In genomic region chr7:92304406-92304893, GRCh38 we compare ENCODE assay signal across 20 cellular contexts. TPM values are rescaled to one million over a fixed set of nuclear protein-coding genes. Genes with fewer than 3 reads are reported as not detected.
A peak's percentile ranks its signal among the peaks of the same experiment; 100 is the strongest.
DNase-seq lines count a peak whose midpoint lies in the region; FAIRE-seq and TF ChIP-seq lines count a peak whose summit lies in the region.
"Had no signal": no experiment of that assay in that cellular context is flagged by ENCODE, and none has a peak within 500 bp of the region (broad histone marks: within the 10 kb centered on the region; RNA-seq: fewer than 3 reads in every experiment).

No MANE protein-coding gene starts in this region.

- CTCF ChIA-PET in SK-N-SH (lab: Yijun Ruan, JAX) = interaction anchor here (1.3 kb wide), 1 partner anchor 11 kb away, joined by 3 read pairs; no protein-coding TSS in a partner anchor

- H2AFZ ChIP-seq in SK-N-SH (ENCODE audit: low read depth) = no peak overlapping the region

- H3K4me1 ChIP-seq in SK-N-SH (ENCODE audit: control insufficient read depth in 1 of 2, insufficient read depth in 2 of 2, low read depth in 1 of 2, low read length in 1 of 2) = peaks cover 0 to 2% of the 10 kb centered on the region in 2 experiments; a peak in 2 of 4 replicates
- H3K4me1 ChIP-seq: BLaER1 had no signal

- no peak for TF ChIP-seq RAD21 in SK-N-SH (IDR thresholded peaks at IDR 0.05; ENCODE audit: low read length)

- H3K9me3 Mint-ChIP-seq in nephron progenitor cell = no peaks in the 10 kb centered on the region
- H3K9me3 Mint-ChIP-seq: CD14-positive monocyte; CD4-positive, alpha-beta memory T cell; CD4-positive, CD25-positive, alpha-beta regulatory T cell; CD8-positive, alpha-beta memory T cell had no signal

- no peak overlapping the region for H3K4me2 ChIP-seq in SK-N-SH
- H3K4me2 ChIP-seq: BLaER1 had no signal

- H3K36me3 Mint-ChIP-seq in nephron progenitor cell (ENCODE audit: low read depth) = peaks cover 35% of the 10 kb centered on the region

- no peak for TF ChIP-seq EP300 in SK-N-SH (IDR thresholded peaks at IDR 0.05; ENCODE audit: borderline replicate concordance in 1 of 2, low read depth in 1 of 2, low read length in 1 of 2)

- no peak overlapping the region for H3K9ac ChIP-seq in SK-N-SH
- H3K9ac ChIP-seq: BLaER1 had no signal

- H3K4me1 Mint-ChIP-seq in nephron progenitor cell = no peaks in the 10 kb centered on the region
- H3K4me1 Mint-ChIP-seq: CD14-positive monocyte; CD8-positive, alpha-beta memory T cell had no signal

- no peak overlapping the region for H3K4me3 ChIP-seq in SK-N-SH (ENCODE audit: low read depth in 2 of 2, low read length in 1 of 2)
- H3K4me3 ChIP-seq: BLaER1 had no signal

- TF ChIP-seq CTCF in SK-N-SH (IDR thresholded peaks at IDR 0.05) (no peak), nephron progenitor cell (IDR thresholded peaks at IDR 0.05) (no peak)

- no peaks in the 10 kb centered on the region for H3K9me3 ChIP-seq in SK-N-SH
- H3K9me3 ChIP-seq: BE2C, BLaER1 had no signal

- peaks cover 6% of the 10 kb centered on the region for H3K79me2 ChIP-seq in SK-N-SH (ENCODE audit: insufficient read depth)

- POLR2A ChIA-PET in SK-N-SH (lab: Yijun Ruan, JAX) = no interaction called here

- WGBS in SK-N-SH (ENCODE audit: low lambda C conversion rate) = 74% methylated on average over 2 of the region's 2 CpGs

- no peaks in the 10 kb centered on the region for H4K20me1 ChIP-seq in SK-N-SH (ENCODE audit: insufficient read depth)

- peaks cover 4% of the 10 kb centered on the region for H3K27me3 Mint-ChIP-seq in nephron progenitor cell (ENCODE audit: low read depth, poor library complexity)
- H3K27me3 Mint-ChIP-seq: CD4-positive, alpha-beta memory T cell; CD4-positive, CD25-positive, alpha-beta regulatory T cell; CD8-positive, alpha-beta memory T cell had no signal

- H3K9me2 ChIP-seq in SK-N-SH = no peaks in the 10 kb centered on the region

- H3F3A ChIP-seq in SK-N-SH (replicated peaks; ENCODE audit: insufficient read depth) = peaks cover 8% of the 10 kb centered on the region

- FAIRE-seq in A204.1 (lab: Jason Lieb, UNC) = peak; percentile 16
- FAIRE-seq in frontal cortex (lab: Jason Lieb, UNC) = peak; percentile 39
- FAIRE-seq: GM12891, GM19239 had no signal

- peak; percentile 2 for DNase-seq in SK-N-SH
- DNase-seq in frontal cortex (ENCODE audit: low spot score in 2 of 2) = no peak
- DNase-seq in nephron progenitor cell = no peak
- no peak for DNase-seq in stimulated activated naive CD4-positive, alpha-beta T cell treated with Interleukin-2 at 50 U/mL for 16 hours (lab: John Stamatoyannopoulos, UW)
- DNase-seq in activated gamma-delta T cell treated with Interleukin-2 at 50 U/mL for 16 hours = no peak
- DNase-seq: ACHN; BE2C; C1 segment of cervical spinal cord; CD4-positive, alpha-beta memory T cell; CD4-positive, CD25-positive, alpha-beta regulatory T cell; CD8-positive, alpha-beta memory T cell; COR-L47; DMS79 treated with DMSO at 0.1 percent for 48 hours; GF-D8 had no signal

- H3K36me3 ChIP-seq in SK-N-SH (replicated peaks in 1 of 2; ENCODE audit: control insufficient read depth in 1 of 2, insufficient read depth in 2 of 2, low read length in 1 of 2) = peaks cover 48 to 70% of the 10 kb centered on the region in 2 experiments

- H3K4me3 Mint-ChIP-seq in nephron progenitor cell = no peak overlapping the region
- H3K4me3 Mint-ChIP-seq: CD14-positive monocyte; CD4-positive, alpha-beta memory T cell; CD4-positive, CD25-positive, alpha-beta regulatory T cell; CD8-positive, alpha-beta memory T cell had no signal

- H3K27ac ChIP-seq in SK-N-SH (ENCODE audit: low read depth in 2 of 2, low read length in 1 of 2) = no peak overlapping the region
- H3K27ac ChIP-seq: 22Rv1, BLaER1 had no signal

- H3K27ac Mint-ChIP-seq in nephron progenitor cell = no peak overlapping the region
- H3K27ac Mint-ChIP-seq: CD14-positive monocyte; CD4-positive, alpha-beta memory T cell; CD8-positive, alpha-beta memory T cell had no signal

- no peaks in the 10 kb centered on the region for H3K27me3 ChIP-seq in SK-N-SH (ENCODE audit: insufficient read depth)
- H3K27me3 ChIP-seq: BE2C, BLaER1 had no signal

TF ChIP-seq in SK-N-SH, 30 proteins besides CTCF, POLR2A, EP300 and RAD21:
- TF ChIP-seq MEF2A (IDR thresholded peaks at IDR 0.05; ENCODE audit: borderline replicate concordance, low read depth) = no peak
- no peak for TF ChIP-seq MAX (IDR thresholded peaks at IDR 0.05; ENCODE audit: low read depth)
- TF ChIP-seq IRF3 (IDR thresholded peaks at IDR 0.05; ENCODE audit: low read depth, low read length) = no peak
- TF ChIP-seq RFX5 (IDR thresholded peaks at IDR 0.05; ENCODE audit: low read length) = no peak
- TF ChIP-seq GABPA (IDR thresholded peaks at IDR 0.05; ENCODE audit: low read depth) = no peak
- no peak for TF ChIP-seq POLR2AphosphoS5 (IDR thresholded peaks at IDR 0.05; ENCODE audit: low read depth, low read length)
- TF ChIP-seq FOXJ3 (CRISPR knock-in tag; IDR thresholded peaks at IDR 0.05) = no peak
- no peak for TF ChIP-seq TEAD4 (IDR thresholded peaks at IDR 0.05; ENCODE audit: borderline replicate concordance, insufficient read depth)
- no peak for TF ChIP-seq JUND (IDR thresholded peaks at IDR 0.05)
- TF ChIP-seq TAF1 (IDR thresholded peaks at IDR 0.05; ENCODE audit: borderline replicate concordance, low read depth, low read length) = no peak
- no peak for TF ChIP-seq PBX3 (IDR thresholded peaks at IDR 0.05)
- no peak for TF ChIP-seq SMC3 (IDR thresholded peaks at IDR 0.05; ENCODE audit: low read depth, low read length)
- no peak for TF ChIP-seq RXRA (IDR thresholded peaks at IDR 0.05; ENCODE audit: borderline replicate concordance, low read depth)
- TF ChIP-seq GATA2 (CRISPR knock-in tag; IDR thresholded peaks at IDR 0.05) = no peak
TF ChIP-seq in SK-N-SH: peak in this region for 0.

RNA-seq across cellular contexts. Expression of gene ANKIB1, which starts 58.7 kb away (rescaled TPM):
- polyA plus RNA-seq in SK-N-SH (2012; rRNA removed) = 24.6 and 32.5 TPM in 2 replicates
- 28.9 and 32.4 TPM in 2 replicates for polyA plus RNA-seq in SK-N-SH (2012; cell fraction: cytosol; rRNA removed)
- 46.2 and 84.4 TPM in 2 replicates for polyA plus RNA-seq in SK-N-SH (2012; cell fraction: nucleus; rRNA removed)
- total RNA-seq in frontal cortex = 114 TPM

RNA-seq across cellular contexts. Expression of gene KRIT1, which starts 58.7 kb away (rescaled TPM):
- polyA plus RNA-seq in SK-N-SH (2012; rRNA removed) = 38.5 and 53.3 TPM in 2 replicates
- polyA plus RNA-seq in SK-N-SH (2012; cell fraction: cytosol; rRNA removed) = 41.6 and 42.8 TPM in 2 replicates
- 104 and 106 TPM in 2 replicates for polyA plus RNA-seq in SK-N-SH (2012; cell fraction: nucleus; rRNA removed)
- 92.1 TPM for total RNA-seq in frontal cortex
